9 cellular contexts compared by ENCODE assay signal in the genomic region with DNA sequence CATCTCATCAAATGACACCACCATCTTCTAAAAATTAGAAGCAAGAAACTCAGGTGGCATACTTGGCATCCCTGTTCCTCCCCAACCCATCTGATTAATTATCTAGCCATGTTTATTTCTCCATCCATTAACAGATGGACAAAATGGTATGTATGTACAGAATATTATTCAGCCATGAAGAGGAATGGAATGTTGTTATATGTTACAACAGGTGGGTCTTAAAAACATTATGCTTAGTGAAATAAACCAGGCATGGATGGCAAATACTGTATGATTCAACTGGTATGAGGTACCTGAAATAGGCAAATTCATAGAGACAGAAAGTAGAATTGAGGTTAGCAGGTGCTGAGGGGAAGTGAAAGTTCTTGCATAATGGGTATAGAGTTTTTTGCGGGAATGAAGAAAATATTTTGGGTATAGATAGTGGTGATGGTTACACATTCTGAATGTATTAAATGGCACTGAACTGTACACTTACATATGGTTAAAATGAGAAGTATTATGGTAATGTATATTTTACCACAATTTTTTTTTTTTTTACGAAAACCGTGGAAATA.
DNase-seq lines count a peak whose midpoint lies in the region; ATAC-seq, FAIRE-seq and TF ChIP-seq lines count a peak whose summit lies in the region.
"Had no signal": no experiment of that assay in that cellular context is flagged by ENCODE, and none has a peak within 500 bp of the region (broad histone marks: within the 10 kb centered on the region; RNA-seq: fewer than 3 reads in every experiment).

No MANE protein-coding gene starts in this region.

- TF ChIP-seq POLR2A in H54 (IDR thresholded peaks at IDR 0.05; ENCODE audit: low read depth, low read length), result no peak

- peak; percentile 74 for ATAC-seq in GM19397 (IDR thresholded peaks at IDR 0.05; ENCODE audit: unreplicated experiment)
- ATAC-seq in HG03060 (IDR thresholded peaks at IDR 0.05; ENCODE audit: low read depth, unreplicated experiment), result peak; percentile 71

- no peaks in the 10 kb centered on the region; the same call in none of the 2 replicates for H3K36me3 ChIP-seq in GM06990 (ENCODE audit: control insufficient read depth, insufficient read depth, low read length)

- H3K27me3 ChIP-seq in GM06990 (replicated peaks; ENCODE audit: control insufficient read depth, insufficient read depth, low read length), result no peaks in the 10 kb centered on the region

- no peak for FAIRE-seq in H54 (lab: Jason Lieb, UNC)

- DNase-seq in GM06990 (ENCODE audit: extremely low read depth, insufficient read length), result peak; percentile 37
- peak; percentile 45 for DNase-seq in SIG-M5 treated with dmso at 0.1 percent for 504 hours (lab: John Stamatoyannopoulos, UW; ENCODE audit: unreplicated experiment)
- no peak for DNase-seq in EL
- no peak for DNase-seq in H54 (ENCODE audit: insufficient read length, low spot score)
- DNase-seq in 8988T, result no peak
- DNase-seq in SHP77 (lab: John Stamatoyannopoulos, UW), result no peak
- DNase-seq: NK-92 treated with Interleukin-12 subunit alpha and Interleukin-12 subunit beta, amount 100 ng/mL, for 24 hours had no signal

- no peak for TF ChIP-seq CTCF in GM06990 (IDR thresholded peaks at IDR 0.05; ENCODE audit: insufficient read depth, low read length, poor library complexity, severe bottlenecking)

- no peak overlapping the region; the same call in 1 of the 2 replicates for H3K4me3 ChIP-seq in GM06990 (replicated peaks; ENCODE audit: low read depth, low read length)

Comparison
In these comparisons a context has a peak if more than half of its experiments do, and no peak if none do; other contexts are left out.
1. DNase-seq: peak in GM06990 (single experiment) and SIG-M5 treated with dmso at 0.1 percent for 504 hours (single experiment); none in EL (single experiment), H54 (single experiment), 8988T (single experiment) and SHP77 (0 of 2).